8 cellular contexts compared by ENCODE assay signal in the genomic region with DNA sequence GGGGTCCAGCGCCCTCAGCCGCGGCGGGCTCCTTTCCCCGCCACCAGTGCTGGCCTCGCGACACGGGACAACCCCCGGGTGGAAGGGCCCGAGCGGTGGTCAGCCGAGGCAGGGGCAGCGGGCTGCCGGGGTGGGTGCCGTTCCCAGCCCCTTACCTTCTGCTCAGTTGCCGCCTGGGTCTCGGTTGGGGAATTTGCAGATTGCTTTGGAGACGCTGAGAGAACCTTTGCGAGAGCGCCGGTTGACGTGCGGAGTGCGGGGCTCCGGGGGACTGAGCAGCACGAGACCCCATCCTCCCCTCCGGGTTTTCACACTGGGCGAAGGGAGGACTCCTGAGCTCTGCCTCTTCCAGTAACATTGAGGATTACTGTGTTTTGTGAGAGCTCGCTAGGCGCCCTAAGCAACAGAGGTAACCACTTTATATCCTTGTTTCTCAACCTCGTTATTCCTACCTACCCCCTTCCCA. TPM values are rescaled to one million over a fixed set of nuclear protein-coding genes. Genes with fewer than 3 reads are reported as not detected.
DNase-seq lines count a peak whose midpoint lies in the region; ATAC-seq and TF ChIP-seq lines count a peak whose summit lies in the region.

No MANE protein-coding gene starts in this region.

- H3K27me3 Mint-ChIP-seq in WTC11 (ENCODE audit: low read depth) = no peaks in the 10 kb centered on the region

- no peak for TF ChIP-seq CTCF in WTC11 (IDR thresholded peaks at IDR 0.05)
- no peak for TF ChIP-seq CTCF in left ventricle myocardium inferior (IDR thresholded peaks at IDR 0.05; ENCODE audit: borderline replicate concordance)

- intact Hi-C loops in left ventricle myocardium inferior (cut with micrococcal nuclease) = no loop called here

- no peak overlapping the region for H3K27ac Mint-ChIP-seq in WTC11

- H3K4me1 ChIP-seq in left ventricle myocardium inferior = peaks cover 71% of the 10 kb centered on the region
- H3K4me1 ChIP-seq in skeletal muscle tissue (ENCODE audit: control insufficient read depth in 3 of 3, insufficient read depth in 3 of 3, low read length in 3 of 3) = peaks cover 30 to 45% (median 43%) of the 10 kb centered on the region in 3 donors

- no peaks in the 10 kb centered on the region for H3K9me3 Mint-ChIP-seq in WTC11

- peaks cover 30% of the 10 kb centered on the region for H3K4me1 Mint-ChIP-seq in WTC11

- H3K4me3 ChIP-seq in left ventricle myocardium inferior = peak overlapping the region; percentile 98
- peak overlapping the region; percentile 86 to 94 (median 92) for H3K4me3 ChIP-seq in skeletal muscle tissue (ENCODE audit: low read length in 3 of 3)

- peak overlapping the region; percentile 97 for H3K4me3 Mint-ChIP-seq in WTC11

- H3K36me3 ChIP-seq in left ventricle myocardium inferior (peaks cover 4% of the 10 kb centered on the region), skeletal muscle tissue (ENCODE audit: control insufficient read depth in 3 of 3, insufficient read depth in 3 of 3, low read length in 3 of 3) (peaks cover 13 to 17% (median 16%) of the 10 kb centered on the region in 3 donors)

- ATAC-seq in GM18867 (IDR thresholded peaks at IDR 0.05; ENCODE audit: unreplicated experiment) (peak; percentile 16), HG02763 (IDR thresholded peaks at IDR 0.05; ENCODE audit: unreplicated experiment) (peak; percentile 2), WTC11 (no peak), HG03571 (IDR thresholded peaks at IDR 0.05; ENCODE audit: unreplicated experiment) (no peak)

- POLR2A ChIA-PET in WTC11 (lab: Charles Lee) = interaction anchor here (1.3 to 1.4 kb wide), 2 partner anchors 10 to 11 kb away, joined by 3 to 4 read pairs; no protein-coding TSS in a partner anchor

- H3K9ac ChIP-seq in skeletal muscle tissue (ENCODE audit: low read depth in 1 of 3, low read length in 3 of 3) = peak overlapping the region; percentile 89 to 95 (median 91)

- peak overlapping the region; percentile 98 for H3K27ac ChIP-seq in left ventricle myocardium inferior (replicated peaks)
- H3K27ac ChIP-seq in skeletal muscle tissue (ENCODE audit: low read depth, low read length) = peak overlapping the region; percentile 97

- peaks cover 8% of the 10 kb centered on the region; the same call in 1 of the 2 replicates for H3K36me3 Mint-ChIP-seq in WTC11

- H3K9me3 ChIP-seq in left ventricle myocardium inferior (replicated peaks) = no peaks in the 10 kb centered on the region
- H3K9me3 ChIP-seq in skeletal muscle tissue (ENCODE audit: control insufficient read depth in 3 of 3, low read length in 3 of 3) = no peaks in the 10 kb centered on the region

- DNase-seq in WTC11 (ENCODE audit: low spot score) = peak; percentile 17
- DNase-seq in left ventricle myocardium inferior = no peak
- DNase-seq in NCI-H2196 (lab: John Stamatoyannopoulos, UW; ENCODE audit: unreplicated experiment) = no peak
- no peak for DNase-seq in H4 (ENCODE audit: low spot score)

- H3K27me3 ChIP-seq in left ventricle myocardium inferior (ENCODE audit: low read depth) (no peaks in the 10 kb centered on the region), skeletal muscle tissue (ENCODE audit: control insufficient read depth in 3 of 3, insufficient read depth in 3 of 3, low read length in 3 of 3) (no peaks in the 10 kb centered on the region)

- CTCF ChIA-PET in WTC11 (lab: Charles Lee) = interaction anchor here (1.0 to 3.2 kb wide), 5 partner anchors 11 to 101 kb away, joined by 3 to 25 read pairs (median 20); no protein-coding TSS in a partner anchor

TF ChIP-seq in WTC11, 78 proteins besides CTCF, POLR2A, EP300 and RAD21 (continues in another document):
- TF ChIP-seq, protein P1, sequence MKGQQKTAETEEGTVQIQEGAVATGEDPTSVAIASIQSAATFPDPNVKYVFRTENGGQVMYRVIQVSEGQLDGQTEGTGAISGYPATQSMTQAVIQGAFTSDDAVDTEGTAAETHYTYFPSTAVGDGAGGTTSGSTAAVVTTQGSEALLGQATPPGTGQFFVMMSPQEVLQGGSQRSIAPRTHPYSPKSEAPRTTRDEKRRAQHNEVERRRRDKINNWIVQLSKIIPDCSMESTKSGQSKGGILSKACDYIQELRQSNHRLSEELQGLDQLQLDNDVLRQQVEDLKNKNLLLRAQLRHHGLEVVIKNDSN (CRISPR knock-in tag; IDR thresholded peaks at IDR 0.05) = no peak
- TF ChIP-seq, protein P2, sequence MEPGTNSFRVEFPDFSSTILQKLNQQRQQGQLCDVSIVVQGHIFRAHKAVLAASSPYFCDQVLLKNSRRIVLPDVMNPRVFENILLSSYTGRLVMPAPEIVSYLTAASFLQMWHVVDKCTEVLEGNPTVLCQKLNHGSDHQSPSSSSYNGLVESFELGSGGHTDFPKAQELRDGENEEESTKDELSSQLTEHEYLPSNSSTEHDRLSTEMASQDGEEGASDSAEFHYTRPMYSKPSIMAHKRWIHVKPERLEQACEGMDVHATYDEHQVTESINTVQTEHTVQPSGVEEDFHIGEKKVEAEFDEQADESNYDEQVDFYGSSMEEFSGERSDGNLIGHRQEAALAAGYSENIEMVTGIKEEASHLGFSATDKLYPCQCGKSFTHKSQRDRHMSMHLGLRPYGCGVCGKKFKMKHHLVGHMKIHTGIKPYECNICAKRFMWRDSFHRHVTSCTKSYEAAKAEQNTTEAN (CRISPR knock-in tag; IDR thresholded peaks at IDR 0.05) = 0 out of 2 replicates have a peak, but pooled peaks have one; percentile 13
- TF ChIP-seq, protein P3, sequence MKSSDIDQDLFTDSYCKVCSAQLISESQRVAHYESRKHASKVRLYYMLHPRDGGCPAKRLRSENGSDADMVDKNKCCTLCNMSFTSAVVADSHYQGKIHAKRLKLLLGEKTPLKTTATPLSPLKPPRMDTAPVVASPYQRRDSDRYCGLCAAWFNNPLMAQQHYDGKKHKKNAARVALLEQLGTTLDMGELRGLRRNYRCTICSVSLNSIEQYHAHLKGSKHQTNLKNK (CRISPR knock-in tag; IDR thresholded peaks at IDR 0.05) = no peak
- TF ChIP-seq, protein P4, sequence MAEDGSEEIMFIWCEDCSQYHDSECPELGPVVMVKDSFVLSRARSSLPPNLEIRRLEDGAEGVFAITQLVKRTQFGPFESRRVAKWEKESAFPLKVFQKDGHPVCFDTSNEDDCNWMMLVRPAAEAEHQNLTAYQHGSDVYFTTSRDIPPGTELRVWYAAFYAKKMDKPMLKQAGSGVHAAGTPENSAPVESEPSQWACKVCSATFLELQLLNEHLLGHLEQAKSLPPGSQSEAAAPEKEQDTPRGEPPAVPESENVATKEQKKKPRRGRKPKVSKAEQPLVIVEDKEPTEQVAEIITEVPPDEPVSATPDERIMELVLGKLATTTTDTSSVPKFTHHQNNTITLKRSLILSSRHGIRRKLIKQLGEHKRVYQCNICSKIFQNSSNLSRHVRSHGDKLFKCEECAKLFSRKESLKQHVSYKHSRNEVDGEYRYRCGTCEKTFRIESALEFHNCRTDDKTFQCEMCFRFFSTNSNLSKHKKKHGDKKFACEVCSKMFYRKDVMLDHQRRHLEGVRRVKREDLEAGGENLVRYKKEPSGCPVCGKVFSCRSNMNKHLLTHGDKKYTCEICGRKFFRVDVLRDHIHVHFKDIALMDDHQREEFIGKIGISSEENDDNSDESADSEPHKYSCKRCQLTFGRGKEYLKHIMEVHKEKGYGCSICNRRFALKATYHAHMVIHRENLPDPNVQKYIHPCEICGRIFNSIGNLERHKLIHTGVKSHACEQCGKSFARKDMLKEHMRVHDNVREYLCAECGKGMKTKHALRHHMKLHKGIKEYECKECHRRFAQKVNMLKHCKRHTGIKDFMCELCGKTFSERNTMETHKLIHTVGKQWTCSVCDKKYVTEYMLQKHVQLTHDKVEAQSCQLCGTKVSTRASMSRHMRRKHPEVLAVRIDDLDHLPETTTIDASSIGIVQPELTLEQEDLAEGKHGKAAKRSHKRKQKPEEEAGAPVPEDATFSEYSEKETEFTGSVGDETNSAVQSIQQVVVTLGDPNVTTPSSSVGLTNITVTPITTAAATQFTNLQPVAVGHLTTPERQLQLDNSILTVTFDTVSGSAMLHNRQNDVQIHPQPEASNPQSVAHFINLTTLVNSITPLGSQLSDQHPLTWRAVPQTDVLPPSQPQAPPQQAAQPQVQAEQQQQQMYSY (CRISPR knock-in tag; IDR thresholded peaks at IDR 0.05) = peak; percentile 44; the same call in 1 of the 2 replicates
- no peak for TF ChIP-seq TP53 (CRISPR knock-in tag; IDR thresholded peaks at IDR 0.05)
- no peak for TF ChIP-seq TEAD4 (CRISPR knock-in tag; IDR thresholded peaks at IDR 0.05)
- TF ChIP-seq JAZF1 (CRISPR knock-in tag; IDR thresholded peaks at IDR 0.05) = no peak
- TF ChIP-seq GABPB1 (CRISPR knock-in tag; IDR thresholded peaks at IDR 0.05) = 0 out of 2 replicates have a peak, but pooled peaks have one; percentile 6
- TF ChIP-seq, protein P5, sequence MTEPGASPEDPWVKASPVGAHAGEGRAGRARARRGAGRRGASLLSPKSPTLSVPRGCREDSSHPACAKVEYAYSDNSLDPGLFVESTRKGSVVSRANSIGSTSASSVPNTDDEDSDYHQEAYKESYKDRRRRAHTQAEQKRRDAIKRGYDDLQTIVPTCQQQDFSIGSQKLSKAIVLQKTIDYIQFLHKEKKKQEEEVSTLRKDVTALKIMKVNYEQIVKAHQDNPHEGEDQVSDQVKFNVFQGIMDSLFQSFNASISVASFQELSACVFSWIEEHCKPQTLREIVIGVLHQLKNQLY (CRISPR knock-in tag; IDR thresholded peaks at IDR 0.05) = no peak

RNA-seq across cellular contexts. Expression of a gene that starts 0.4 kb away (rescaled TPM):
- total RNA-seq in WTC11 (2021) (10.7 to 11.9 TPM (median 11.8 TPM) in 3 replicates), left ventricle myocardium inferior (6.2 TPM), skeletal muscle tissue (11.5 TPM)
- 12.6 and 22.6 TPM in 2 replicates for total RNA-seq in H4 (2014; rRNA removed; shearing (Covaris generic))

RNA-seq across cellular contexts. Expression of a gene that starts 0.9 kb away (rescaled TPM):
- total RNA-seq in WTC11 (2021) (29.0 to 29.3 TPM (median 29.2 TPM) in 3 replicates), left ventricle myocardium inferior (4.0 TPM), skeletal muscle tissue (6.8 TPM)
- 4.9 and 6.1 TPM in 2 replicates for total RNA-seq in H4 (2014; rRNA removed; shearing (Covaris generic))

RNA-seq across cellular contexts. Expression of a gene that starts 27.7 kb away (rescaled TPM):
- total RNA-seq in WTC11 (2021) (4.4 to 6.1 TPM (median 4.7 TPM) in 3 replicates), left ventricle myocardium inferior (4.3 TPM), skeletal muscle tissue (2.6 TPM)
- 1.2 and 1.7 TPM in 2 replicates for total RNA-seq in H4 (2014; rRNA removed; shearing (Covaris generic))

RNA-seq across cellular contexts. Expression of a gene that starts 31.4 kb away (rescaled TPM):
- total RNA-seq in WTC11 (2021) (71.9 to 76.9 TPM (median 76.2 TPM) in 3 replicates), left ventricle myocardium inferior (165 TPM), skeletal muscle tissue (31.3 TPM)
- 77.8 and 86.8 TPM in 2 replicates for total RNA-seq in H4 (2014; rRNA removed; shearing (Covaris generic))

RNA-seq across cellular contexts. Expression of a gene that starts 31.7 kb away (rescaled TPM):
- total RNA-seq in WTC11 (2021) = 81.2 to 89.7 TPM (median 86.0 TPM) in 3 replicates
- 57.0 TPM for total RNA-seq in left ventricle myocardium inferior
- total RNA-seq in skeletal muscle tissue = 14.6 TPM
- 15.9 and 26.6 TPM in 2 replicates for total RNA-seq in H4 (2014; rRNA removed; shearing (Covaris generic))

Comparison
In these comparisons a context has a peak if more than half of its experiments do, and no peak if none do; other contexts are left out.
1. ATAC-seq: peak in GM18867 (single experiment) and HG02763 (single experiment); none in WTC11 (single experiment) and HG03571 (single experiment).